17 cellular contexts compared by ENCODE assay signal in genomic region chr19:28168557-28168956, GRCh38.
DNase-seq lines count a peak whose midpoint lies in the region; ATAC-seq and TF ChIP-seq lines count a peak whose summit lies in the region.
"Had no signal": no experiment of that assay in that cellular context is flagged by ENCODE, and none has a peak within 500 bp of the region (broad histone marks: within the 10 kb centered on the region; RNA-seq: fewer than 3 reads in every experiment).

No MANE protein-coding gene starts in this region.

- no peaks in the 10 kb centered on the region for H3K79me2 ChIP-seq in H9 (ENCODE audit: insufficient read depth, low read length)
- H3K79me2 ChIP-seq in trophoblast cell (ENCODE audit: control insufficient read depth, insufficient read depth, low read length, poor library complexity) = no peaks in the 10 kb centered on the region

- H3K9ac ChIP-seq in H9 (ENCODE audit: extremely low read depth, insufficient read length, low read length) (no peak overlapping the region), iPS-20b (ENCODE audit: low read depth, low read length) (peak overlapping the region; percentile 37; the same call in 1 of the 2 replicates), trophoblast cell (ENCODE audit: low read length) (no peak overlapping the region)

- H3K27ac Mint-ChIP-seq in H9 (peak overlapping the region; percentile 95 to 97 (median 97)), WTC11 (peak overlapping the region; percentile 99)
- H3K27ac Mint-ChIP-seq: activated naive CD4-positive, alpha-beta T cell treated with anti-CD3 and anti-CD28 coated beads, Interleukin-2, amount 10 ng/mL, durations not matched to agents 7 days and 5 days had no signal

- ATAC-seq in WTC11 = peak; percentile 76
- no peak for ATAC-seq in upper lobe of right lung
- ATAC-seq: activated T-cell treated with anti-CD3 and anti-CD28 coated beads, Interleukin-2, amount 50 U/mL, for 4 hours; heart right ventricle had no signal

- no peak overlapping the region for H3K14ac ChIP-seq in H9 (ENCODE audit: insufficient read depth, low read length)
- peak overlapping the region; percentile 56 for H3K14ac ChIP-seq in trophoblast cell (ENCODE audit: low read length)

- H3K23me2 ChIP-seq in H9 (ENCODE audit: insufficient read length, low read depth, low read length, poor library complexity, severe bottlenecking) = no peaks in the 10 kb centered on the region

- H3K27ac ChIP-seq in H9 (ENCODE audit: insufficient read length, low read depth, low read length) (peak overlapping the region; percentile 62), iPS-20b (ENCODE audit: low read length) (peak overlapping the region; percentile 5), trophoblast cell (ENCODE audit: low read depth, low read length) (peak overlapping the region; percentile 64), upper lobe of right lung (no peak overlapping the region)
- H3K27ac ChIP-seq: colonic mucosa, heart right ventricle had no signal

- H2BK120ac ChIP-seq in H9 (ENCODE audit: low read depth, low read length, poor library complexity, severe bottlenecking) = no peak overlapping the region
- H2BK120ac ChIP-seq in trophoblast cell (ENCODE audit: insufficient read depth, low read length, poor library complexity) = peak overlapping the region; percentile 28

- CTCF ChIA-PET in WTC11 (lab: Charles Lee) = interaction anchor here (0.8 to 2.8 kb wide), 7 partner anchors 17 to 710 kb away, joined by 3 to 9 read pairs (median 3); no protein-coding TSS in a partner anchor

- no peaks in the 10 kb centered on the region for H3K79me1 ChIP-seq in H9 (ENCODE audit: insufficient read depth, low read depth, low read length, poor library complexity, severe bottlenecking)
- peaks cover 6% of the 10 kb centered on the region for H3K79me1 ChIP-seq in trophoblast cell (ENCODE audit: low read length)

- H3K9me3 Mint-ChIP-seq in H9 = peaks cover 0 to 4% of the 10 kb centered on the region in 2 experiments; a peak in 2 of 5 replicates
- peaks cover 13% of the 10 kb centered on the region for H3K9me3 Mint-ChIP-seq in WTC11

- no peak overlapping the region for H2AFZ ChIP-seq in H9 (ENCODE audit: low read length)
- H2AFZ ChIP-seq in trophoblast cell (ENCODE audit: insufficient read depth, low read length, poor library complexity) = no peak overlapping the region

- no peak overlapping the region for H3K23ac ChIP-seq in H9 (ENCODE audit: insufficient read length, low read depth, low read length)
- no peak overlapping the region for H3K23ac ChIP-seq in trophoblast cell (ENCODE audit: low read length)

- H2BK12ac ChIP-seq in H9 (ENCODE audit: insufficient read length, low read depth, low read length) (no peak overlapping the region), trophoblast cell (ENCODE audit: low read length) (peak overlapping the region; percentile 0)

- H3K4me1 Mint-ChIP-seq in H9 (peaks cover 53 to 59% of the 10 kb centered on the region in 2 experiments), WTC11 (peaks cover 69% of the 10 kb centered on the region)
- H3K4me1 Mint-ChIP-seq: activated naive CD4-positive, alpha-beta T cell treated with anti-CD3 and anti-CD28 coated beads, Interleukin-2, amount 10 ng/mL, durations not matched to agents 7 days and 5 days had no signal

- peaks cover 15% of the 10 kb centered on the region; the same call in 1 of the 2 replicates for H3K4me1 ChIP-seq in H9 (ENCODE audit: insufficient read depth, low read length)
- peaks cover 33% of the 10 kb centered on the region for H3K4me1 ChIP-seq in iPS-20b (ENCODE audit: insufficient read depth, low read length)
- H3K4me1 ChIP-seq in trophoblast cell (ENCODE audit: control insufficient read depth in 1 of 2, insufficient read depth in 2 of 2, low read length in 2 of 2) = peaks cover 12 to 19% of the 10 kb centered on the region in 2 experiments
- no peaks in the 10 kb centered on the region for H3K4me1 ChIP-seq in upper lobe of right lung
- H3K4me1 ChIP-seq: colonic mucosa, heart right ventricle had no signal

- peak overlapping the region; percentile 6 for H3K4me3 ChIP-seq in iPS-20b (ENCODE audit: low read length)
- no peak overlapping the region for H3K4me3 ChIP-seq in trophoblast cell (ENCODE audit: low read depth, low read length)
- H3K4me3 ChIP-seq in upper lobe of right lung = no peak overlapping the region
- H3K4me3 ChIP-seq: colonic mucosa, heart right ventricle had no signal

- H4K91ac ChIP-seq in H9 (ENCODE audit: insufficient read length, low read depth, low read length) (no peak overlapping the region), trophoblast cell (ENCODE audit: low read depth, low read length) (peak overlapping the region; percentile 57)

- intact Hi-C loops in upper lobe of right lung (cut with DNase I) = no loop called here

- H4K12ac ChIP-seq in trophoblast cell (ENCODE audit: low read depth, low read length) = no peak overlapping the region

- no CpG with 5 or more reads among the region's 2 CpGs for WGBS in H9 (ENCODE audit: extremely low coverage, insufficient read length, low lambda C conversion rate)
- WGBS in trophoblast cell (ENCODE audit: extremely low coverage, insufficient coverage, insufficient read length) = no CpG with 5 or more reads among the region's 2 CpGs

- H2BK20ac ChIP-seq in H9 (ENCODE audit: low read depth, low read length, poor library complexity, severe bottlenecking) = no peak overlapping the region

- H4K5ac ChIP-seq in H9 (ENCODE audit: insufficient read length, low read depth, low read length) = no peak overlapping the region

- H2BK15ac ChIP-seq in H9 (ENCODE audit: low read depth, low read length) = no peak overlapping the region

- peak overlapping the region in 1 of 2 experiments; percentile 59; a peak in 3 of 5 replicates for H3K4me3 Mint-ChIP-seq in H9
- no peak overlapping the region for H3K4me3 Mint-ChIP-seq in WTC11
- H3K4me3 Mint-ChIP-seq: activated naive CD4-positive, alpha-beta T cell treated with anti-CD3 and anti-CD28 coated beads, Interleukin-2, amount 10 ng/mL, durations not matched to agents 7 days and 5 days; activated T-cell treated with anti-CD3 and anti-CD28 coated beads, Interleukin-2, amount 50 U/mL, for 4 hours had no signal

- H4K20me1 ChIP-seq in H9 (ENCODE audit: control insufficient read depth, insufficient read depth, insufficient read length) = no peaks in the 10 kb centered on the region

- H3K27me3 ChIP-seq in H9 (ENCODE audit: insufficient read depth, low read length) (no peaks in the 10 kb centered on the region), iPS-20b (ENCODE audit: insufficient read depth, low read length) (no peaks in the 10 kb centered on the region), trophoblast cell (ENCODE audit: insufficient read depth, low read length) (no peaks in the 10 kb centered on the region), upper lobe of right lung (no peaks in the 10 kb centered on the region)
- H3K27me3 ChIP-seq: colonic mucosa had no signal

- TF ChIP-seq CTCF in H9 (conservative IDR thresholded peaks at IDR 0.05) (no peak), WTC11 (IDR thresholded peaks at IDR 0.05) (no peak), upper lobe of right lung (IDR thresholded peaks at IDR 0.05) (no peak)

- H4K8ac ChIP-seq in H9 (replicated peaks; ENCODE audit: insufficient read length, low read depth, low read length) = no peak overlapping the region
- H4K8ac ChIP-seq in trophoblast cell (ENCODE audit: low read depth, low read length) = peak overlapping the region; percentile 57

- H3K36me3 ChIP-seq in iPS-20b (ENCODE audit: insufficient read depth, low read depth, low read length) (no peaks in the 10 kb centered on the region), trophoblast cell (ENCODE audit: control insufficient read depth in 1 of 2, insufficient read depth in 2 of 2, low read length in 2 of 2) (no peaks in the 10 kb centered on the region), upper lobe of right lung (no peaks in the 10 kb centered on the region)
- H3K36me3 ChIP-seq: colonic mucosa, heart right ventricle had no signal

- peak overlapping the region; percentile 32 for H3K4me2 ChIP-seq in H9 (ENCODE audit: insufficient read depth, insufficient read length, low read length)
- no peak overlapping the region for H3K4me2 ChIP-seq in trophoblast cell (ENCODE audit: low read length)

- H3K4ac ChIP-seq in H9 (ENCODE audit: low read depth, low read length) (no peak overlapping the region), trophoblast cell (ENCODE audit: low read depth, low read length) (no peak overlapping the region)

- H3K56ac ChIP-seq in H9 (ENCODE audit: insufficient read length, low read depth, low read length) = no peak overlapping the region

- POLR2A ChIA-PET in WTC11 (lab: Charles Lee) = interaction anchor here (0.9 kb wide), 1 partner anchor 69 kb away, joined by 3 read pairs; no protein-coding TSS in a partner anchor

- no peak overlapping the region for H3T11ph ChIP-seq in H9 (ENCODE audit: low read length)

- H2AK5ac ChIP-seq in H9 (ENCODE audit: insufficient read length, low read length) (no peak overlapping the region), trophoblast cell (ENCODE audit: low read length) (no peak overlapping the region)

- H3K9me3 ChIP-seq in H9 (ENCODE audit: control insufficient read depth, low read depth, low read length) (no peaks in the 10 kb centered on the region), iPS-20b (ENCODE audit: insufficient read depth, low read depth, low read length) (no peaks in the 10 kb centered on the region), trophoblast cell (ENCODE audit: insufficient read depth, low read depth, low read length) (peaks cover 3% of the 10 kb centered on the region), upper lobe of right lung (no peaks in the 10 kb centered on the region)
- H3K9me3 ChIP-seq: colonic mucosa, heart right ventricle had no signal

- DNase-seq in H9 (peak; percentile 80), WTC11 (ENCODE audit: low spot score) (peak; percentile 45), trophoblast cell (no peak), NCI-H82 treated with DMSO at 0.1 percent for 48 hours (lab: John Stamatoyannopoulos, UW; ENCODE audit: unreplicated experiment) (no peak), upper lobe of right lung (no peak), DMS79 (lab: John Stamatoyannopoulos, UW) (no peak)
- DNase-seq: activated CD4-positive, CD25-positive, alpha-beta regulatory T cell treated with anti-CD3 and anti-CD28 coated beads, Interleukin-2, amount 50 U/mL, for 72 hours; activated naive CD4-positive, alpha-beta T cell treated with anti-CD3 and anti-CD28 coated beads, Interleukin-2, amount 10 ng/mL, durations not matched to agents 7 days and 5 days; activated T-cell treated with anti-CD3 and anti-CD28 coated beads, Interleukin-2, amount 50 U/mL, for 4 hours; aorta; colonic mucosa; DMS79 treated with DMSO at 0.1 percent for 48 hours; heart right ventricle; midbrain; NCI-H1105 treated with DMSO at 0.1 percent for 48 hours; NCI-H748 treated with DMSO at 0.1 percent for 48 hours had no signal

- H3K18ac ChIP-seq in H9 (ENCODE audit: insufficient read length, low read depth, low read length) = no peak overlapping the region
- no peak overlapping the region for H3K18ac ChIP-seq in trophoblast cell (ENCODE audit: low read length)

- peaks cover 2% of the 10 kb centered on the region for H3K27me3 Mint-ChIP-seq in H9 (ENCODE audit: low read depth)
- H3K27me3 Mint-ChIP-seq in WTC11 (ENCODE audit: low read depth) = no peaks in the 10 kb centered on the region
- H3K27me3 Mint-ChIP-seq: activated naive CD4-positive, alpha-beta T cell treated with anti-CD3 and anti-CD28 coated beads, Interleukin-2, amount 10 ng/mL, durations not matched to agents 7 days and 5 days had no signal

- peaks cover 0 to 4% (median 0%) of the 10 kb centered on the region in 3 experiments; a peak in 1 of 7 replicates for H3K36me3 Mint-ChIP-seq in H9 (ENCODE audit: insufficient read depth in 1 of 3, low read depth in 3 of 3)
- H3K36me3 Mint-ChIP-seq in WTC11 = no peaks in the 10 kb centered on the region
- H3K36me3 Mint-ChIP-seq: activated naive CD4-positive, alpha-beta T cell treated with anti-CD3 and anti-CD28 coated beads, Interleukin-2, amount 10 ng/mL, durations not matched to agents 7 days and 5 days had no signal

- no peak overlapping the region for H2BK5ac ChIP-seq in H9 (ENCODE audit: insufficient read length, low read length)
- H2BK5ac ChIP-seq in trophoblast cell (ENCODE audit: low read depth, low read length, poor library complexity) = peak overlapping the region; percentile 64

Comparison
In these comparisons a context has a peak if more than half of its experiments do, and no peak if none do; other contexts are left out.
1. DNase-seq: peak in H9 (single experiment) and WTC11 (single experiment); none in trophoblast cell (0 of 2), NCI-H82 treated with DMSO at 0.1 percent for 48 hours (single experiment), upper lobe of right lung (single experiment) and DMS79 (single experiment).